ENCODE assay signal across 21 cellular contexts in genomic region chr12:12518919-12519318, GRCh38. TPM values are rescaled to one million over a fixed set of nuclear protein-coding genes. Genes with fewer than 3 reads are reported as not detected.
DNase-seq lines count a peak whose midpoint lies in the region; ATAC-seq and TF ChIP-seq lines count a peak whose summit lies in the region.
"Had no signal": no experiment of that assay in that cellular context is flagged by ENCODE, and none has a peak within 500 bp of the region (broad histone marks: within the 10 kb centered on the region; RNA-seq: fewer than 3 reads in every experiment).

No MANE protein-coding gene starts in this region.

- H3K9me3 ChIP-seq in IMR-90 (ENCODE audit: control insufficient read depth, insufficient read depth, low read length), result no peaks in the 10 kb centered on the region
- H3K9me3 ChIP-seq in duodenal mucosa (ENCODE audit: control insufficient read depth in 1 of 2, low read length in 2 of 2), result no peaks in the 10 kb centered on the region

- H3K27me3 Mint-ChIP-seq in activated CD4-positive, alpha-beta memory T cell treated with anti-CD3 and anti-CD28 coated beads for 36 hours, result no peaks in the 10 kb centered on the region
- H3K27me3 Mint-ChIP-seq: memory B cell; naive thymus-derived CD8-positive, alpha-beta T cell had no signal

- H2BK15ac ChIP-seq in IMR-90 (ENCODE audit: low read depth, low read length), result no peak overlapping the region

- TF ChIP-seq RAD21 in IMR-90 (IDR thresholded peaks at IDR 0.05; ENCODE audit: low read length), result no peak

- H3K4me1 ChIP-seq in IMR-90 (ENCODE audit: control insufficient read depth, insufficient read depth, low read length) (0 out of 2 replicates have a peak, but pooled peaks cover 3% of the 10 kb centered on the region), duodenal mucosa (ENCODE audit: control insufficient read depth in 1 of 2, insufficient read depth in 2 of 2, low read length in 2 of 2) (peaks cover 24 to 45% of the 10 kb centered on the region in 2 donors)

- no peak overlapping the region for H2AK9ac ChIP-seq in IMR-90 (replicated peaks; ENCODE audit: low read depth, low read length, poor library complexity)

- CTCF ChIA-PET in IMR-90 (lab: Yijun Ruan, JAX), result no interaction called here
- CTCF ChIA-PET in activated CD4-positive, alpha-beta memory T cell treated with anti-CD3 and anti-CD28 coated beads for 36 hours (lab: Charles Lee), result interaction anchor here (1.6 kb wide), 1 partner anchor 142 kb away, joined by 6 read pairs; no protein-coding TSS in a partner anchor

- no peak overlapping the region for H3K56ac ChIP-seq in IMR-90 (ENCODE audit: extremely low read depth, insufficient read depth, low read length)

- no peak overlapping the region for H3K27ac Mint-ChIP-seq in activated CD4-positive, alpha-beta memory T cell treated with anti-CD3 and anti-CD28 coated beads for 36 hours
- H3K27ac Mint-ChIP-seq: activated T-cell treated with anti-CD3 and anti-CD28 coated beads, Interleukin-2, amount 50 U/mL, for 72 hours; endodermal cell; memory B cell had no signal

- H2BK20ac ChIP-seq in IMR-90 (ENCODE audit: low read depth, low read length), result no peak overlapping the region

- no peak overlapping the region for H2AK5ac ChIP-seq in IMR-90 (ENCODE audit: low read depth, low read length)

- no peak overlapping the region for H3K9ac ChIP-seq in IMR-90 (ENCODE audit: low read depth, low read length)
- H3K9ac ChIP-seq in duodenal mucosa (ENCODE audit: low read depth in 1 of 2, low read length in 2 of 2), result peak overlapping the region in 1 of 2 donors; percentile 22
- H3K9ac ChIP-seq: parathyroid adenoma had no signal

- POLR2A ChIA-PET in IMR-90 (lab: Charles Lee; ENCODE audit: unreplicated experiment), result interaction anchor here (0.5 kb wide), 1 partner anchor 881 kb away, joined by 3 read pairs; no protein-coding TSS in a partner anchor
- POLR2A ChIA-PET in activated CD4-positive, alpha-beta memory T cell treated with anti-CD3 and anti-CD28 coated beads for 36 hours (lab: Charles Lee), result interaction anchor here (1.0 to 2.5 kb wide), 3 partner anchors 9 to 42 kb away, joined by 3 to 7 read pairs (median 4); no protein-coding TSS in a partner anchor

- H4K5ac ChIP-seq in IMR-90 (ENCODE audit: low read depth, low read length), result no peak overlapping the region

- H2BK5ac ChIP-seq in IMR-90 (ENCODE audit: low read depth, low read length, poor library complexity, severe bottlenecking), result no peak overlapping the region

- H3K27ac ChIP-seq in IMR-90 (ENCODE audit: insufficient read depth, low read length), result no peak overlapping the region
- H3K27ac ChIP-seq in duodenal mucosa (ENCODE audit: low read depth, low read length), result peak overlapping the region; percentile 32
- H3K27ac ChIP-seq: parathyroid adenoma had no signal

- H3K79me1 ChIP-seq in IMR-90 (ENCODE audit: low read depth in 1 of 2, low read length in 2 of 2), result peaks cover 4 to 21% of the 10 kb centered on the region in 2 experiments

- DNase-seq in AG08396 (ENCODE audit: low spot score) (peak; percentile 8), IMR-90 (peak; percentile 57), pons (ENCODE audit: low spot score) (peak; percentile 37), hippocampal formation (lab: John Stamatoyannopoulos, UW) (no peak), hepatic stellate cell (ENCODE audit: low spot score) (no peak)
- DNase-seq in activated CD4-positive, alpha-beta memory T cell treated with anti-CD3 and anti-CD28 coated beads for 36 hours, result no peak
- DNase-seq: activated naive CD4-positive, alpha-beta T cell treated with anti-CD3 and anti-CD28 coated beads, Interleukin-2, amount 50 U/mL, for 16 hours; activated T-cell treated with anti-CD3 and anti-CD28 coated beads, Interleukin-2, amount 50 U/mL, for 72 hours; endodermal cell; H9; MM.1S; naive thymus-derived CD8-positive, alpha-beta T cell; NCI-H1436 treated with DMSO at 0.1 percent for 48 hours; NCI-H69; stimulated activated CD4-positive, alpha-beta T cell treated with anti-CD3 and anti-CD28 coated beads, Interleukin-1b, Interleukin-23, amount 100 ng/mL, for 48 hours had no signal

- peaks cover 45% of the 10 kb centered on the region for H3K4me1 Mint-ChIP-seq in activated CD4-positive, alpha-beta memory T cell treated with anti-CD3 and anti-CD28 coated beads for 36 hours (ENCODE audit: low read depth)
- H3K4me1 Mint-ChIP-seq: memory B cell had no signal

- no peak overlapping the region for H4K8ac ChIP-seq in IMR-90 (ENCODE audit: low read depth in 2 of 2, low read length in 2 of 2)

- H2AFZ ChIP-seq in IMR-90 (replicated peaks; ENCODE audit: low read length, poor library complexity), result no peak overlapping the region
- H2AFZ ChIP-seq: parathyroid adenoma had no signal

- H3K36me3 ChIP-seq in IMR-90 (ENCODE audit: control insufficient read depth, insufficient read depth, low read length) (peaks cover 3% of the 10 kb centered on the region; the same call in 1 of the 2 replicates), duodenal mucosa (ENCODE audit: control insufficient read depth in 1 of 2, insufficient read depth in 2 of 2, low read length in 2 of 2) (peaks cover 13% of the 10 kb centered on the region in 2 donors)

- H3K36me3 Mint-ChIP-seq in activated CD4-positive, alpha-beta memory T cell treated with anti-CD3 and anti-CD28 coated beads for 36 hours, result peaks cover 52% of the 10 kb centered on the region
- H3K36me3 Mint-ChIP-seq: CD14-positive monocyte had no signal

- no peak overlapping the region for H2BK120ac ChIP-seq in IMR-90 (ENCODE audit: low read depth, low read length)

- TF ChIP-seq CTCF in IMR-90 (conservative IDR thresholded peaks at IDR 0.05; ENCODE audit: low read depth, low read length), result no peak

- no peak overlapping the region for H3K18ac ChIP-seq in IMR-90 (ENCODE audit: low read depth, low read length)

- no peak overlapping the region for H4K91ac ChIP-seq in IMR-90 (ENCODE audit: insufficient read depth, low read depth, low read length)

- H3K4ac ChIP-seq in IMR-90 (ENCODE audit: low read depth, low read length), result no peak overlapping the region

- dilution Hi-C loops in IMR-90 (cut with HindIII; ENCODE audit: low sequenced_read_pairs, unreplicated experiment), result no loop called here

- H3K4me2 ChIP-seq in IMR-90 (ENCODE audit: low read depth, low read length), result no peak overlapping the region; the same call in 1 of the 2 replicates

- H3K9me1 ChIP-seq in IMR-90 (ENCODE audit: insufficient read depth, low read length), result peaks cover 13% of the 10 kb centered on the region; the same call in 1 of the 2 replicates

- intact Hi-C loops in IMR-90 (cut with micrococcal nuclease), result no loop called here
- intact Hi-C loops in activated CD4-positive, alpha-beta memory T cell treated with anti-CD3 and anti-CD28 coated beads for 36 hours (cut with micrococcal nuclease), result no loop called here

- peak; percentile 95 for ATAC-seq in IMR-90 (ENCODE audit: low read depth)
- ATAC-seq in GM18858 (IDR thresholded peaks at IDR 0.05; ENCODE audit: unreplicated experiment), result no peak
- ATAC-seq: activated T-cell treated with anti-CD3 and anti-CD28 coated beads, Interleukin-2, amount 50 U/mL, for 72 hours; K562; naive thymus-derived CD8-positive, alpha-beta T cell had no signal

- H4K20me1 ChIP-seq in IMR-90 (ENCODE audit: insufficient read depth, low read length), result no peaks in the 10 kb centered on the region; the same call in 1 of the 2 replicates

- no peak overlapping the region for H3K23ac ChIP-seq in IMR-90 (ENCODE audit: low read depth, low read length)

- in situ Hi-C loops in IMR-90 (cut with MboI; ENCODE audit: low sequenced_read_pairs), result no loop called here

- WGBS in IMR-90 (ENCODE audit: extremely low coverage in 2 of 2, insufficient read length in 1 of 2), 2 experiments, result no CpG with 5 or more reads among the region's 4 CpGs

- BruUV-seq in IMR-90 (replicated peaks; lab: Mats Ljungman, UMichigan), result no TSS peak

- no peaks in the 10 kb centered on the region for H3K27me3 ChIP-seq in IMR-90 (ENCODE audit: control insufficient read depth, insufficient read depth, low read length)
- no peaks in the 10 kb centered on the region for H3K27me3 ChIP-seq in duodenal mucosa (ENCODE audit: control insufficient read depth in 1 of 2, insufficient read depth in 2 of 2, low read length in 2 of 2)

- H3K4me3 ChIP-seq in IMR-90 (ENCODE audit: insufficient read depth, low read depth, low read length) (no peak overlapping the region), duodenal mucosa (ENCODE audit: low read depth in 1 of 2, low read length in 2 of 2) (no peak overlapping the region)
- H3K4me3 ChIP-seq: K562 had no signal

- no peak for TF ChIP-seq POLR2A in IMR-90 (IDR thresholded peaks at IDR 0.05; ENCODE audit: low read depth, low read length)

- H3K9me3 Mint-ChIP-seq in activated CD4-positive, alpha-beta memory T cell treated with anti-CD3 and anti-CD28 coated beads for 36 hours, result no peaks in the 10 kb centered on the region
- H3K9me3 Mint-ChIP-seq: activated T-cell treated with anti-CD3 and anti-CD28 coated beads, Interleukin-2, amount 50 U/mL, for 72 hours; CD14-positive monocyte; endodermal cell; H9; memory B cell; naive thymus-derived CD8-positive, alpha-beta T cell had no signal

- no peak overlapping the region for H3K14ac ChIP-seq in IMR-90 (replicated peaks; ENCODE audit: low read depth, low read length)

- no peak overlapping the region for H3K4me3 Mint-ChIP-seq in activated CD4-positive, alpha-beta memory T cell treated with anti-CD3 and anti-CD28 coated beads for 36 hours
- H3K4me3 Mint-ChIP-seq: activated T-cell treated with anti-CD3 and anti-CD28 coated beads, Interleukin-2, amount 50 U/mL, for 72 hours; CD14-positive monocyte; endodermal cell; H9; memory B cell; naive thymus-derived CD8-positive, alpha-beta T cell had no signal

TF ChIP-seq in IMR-90, 13 proteins besides CTCF, POLR2A, EP300 and RAD21 (continues in another document):
- TF ChIP-seq BHLHE40 (IDR thresholded peaks at IDR 0.05; ENCODE audit: low read depth, low read length) (no peak), FOS (IDR thresholded peaks at IDR 0.05; ENCODE audit: low read depth, low read length) (no peak), RFX5 (IDR thresholded peaks at IDR 0.05; ENCODE audit: low read depth, low read length) (no peak), CHD1 (IDR thresholded peaks at IDR 0.05; ENCODE audit: low read depth, low read length) (no peak)
- TF ChIP-seq, protein P1, sequence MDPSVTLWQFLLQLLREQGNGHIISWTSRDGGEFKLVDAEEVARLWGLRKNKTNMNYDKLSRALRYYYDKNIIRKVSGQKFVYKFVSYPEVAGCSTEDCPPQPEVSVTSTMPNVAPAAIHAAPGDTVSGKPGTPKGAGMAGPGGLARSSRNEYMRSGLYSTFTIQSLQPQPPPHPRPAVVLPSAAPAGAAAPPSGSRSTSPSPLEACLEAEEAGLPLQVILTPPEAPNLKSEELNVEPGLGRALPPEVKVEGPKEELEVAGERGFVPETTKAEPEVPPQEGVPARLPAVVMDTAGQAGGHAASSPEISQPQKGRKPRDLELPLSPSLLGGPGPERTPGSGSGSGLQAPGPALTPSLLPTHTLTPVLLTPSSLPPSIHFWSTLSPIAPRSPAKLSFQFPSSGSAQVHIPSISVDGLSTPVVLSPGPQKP (IDR thresholded peaks at IDR 0.05; ENCODE audit: borderline replicate concordance, low read depth, low read length), result no peak

RNA-seq across cellular contexts. Expression of gene DUSP16, which starts 43.7 kb away (rescaled TPM):
- 10.0 and 10.6 TPM in 2 replicates for total RNA-seq in IMR-90 (2012; rRNA removed)
- 4.2 and 4.7 TPM in 2 replicates for polyA plus RNA-seq in IMR-90 (2012; rRNA removed)
- polyA plus RNA-seq in IMR-90 (2012; cell fraction: cytosol; rRNA removed), result 2.3 and 2.7 TPM in 2 replicates
- 2.7 and 4.1 TPM in 2 replicates for polyA plus RNA-seq in IMR-90 (2012; cell fraction: nucleus; rRNA removed; ENCODE audit: low replicate concordance)
- total RNA-seq in activated CD4-positive, alpha-beta memory T cell treated with anti-CD3 and anti-CD28 coated beads for 36 hours, result 10 to 100 TPM; 70.2 to 82.1 TPM

Comparison
In these comparisons a context has a peak if more than half of its experiments do, and no peak if none do; other contexts are left out.
1. DNase-seq: peak in AG08396 (single experiment), IMR-90 (single experiment) and pons (single experiment); none in hippocampal formation (0 of 2), activated CD4-positive, alpha-beta memory T cell treated with anti-CD3 and anti-CD28 coated beads for 36 hours (single experiment) and hepatic stellate cell (single experiment).